8 cellular contexts compared by ENCODE assay signal in the genomic region with DNA sequence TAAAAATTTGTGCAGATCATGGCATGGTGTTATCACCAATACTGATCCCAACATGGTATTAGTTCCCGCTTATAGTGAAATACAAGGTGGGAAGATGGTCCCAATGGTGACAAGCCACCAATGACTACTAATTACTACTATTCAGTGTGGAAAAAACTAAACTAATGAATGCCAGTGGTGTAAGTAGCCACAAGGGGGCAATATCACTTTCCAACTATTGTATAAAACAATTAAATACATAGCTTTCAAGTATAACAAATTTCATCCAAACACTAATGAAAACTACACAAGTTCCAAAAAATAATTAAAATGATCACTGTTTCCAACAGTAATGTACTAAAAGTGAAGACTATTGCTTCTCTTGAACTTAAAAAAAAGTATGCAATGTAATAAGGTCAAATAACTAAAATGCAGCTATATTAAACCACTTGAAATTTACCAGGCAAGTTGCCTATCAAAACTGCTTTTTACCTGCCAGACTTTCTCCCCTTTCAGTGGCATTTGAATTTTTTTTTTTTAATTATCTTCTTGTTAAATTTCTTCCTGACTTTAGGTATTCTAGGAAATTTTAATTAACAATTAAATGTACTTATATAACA. TPM values are rescaled to one million over a fixed set of nuclear protein-coding genes. Genes with fewer than 3 reads are reported as not detected.
DNase-seq lines count a peak whose midpoint lies in the region; ATAC-seq and TF ChIP-seq lines count a peak whose summit lies in the region.

No MANE protein-coding gene starts in this region.

- ATAC-seq in DND-41 (ENCODE audit: insufficient read depth, low read depth) (peak; percentile 50; the same call in 2 of the 3 replicates), GM18868 (IDR thresholded peaks at IDR 0.05; ENCODE audit: unreplicated experiment) (no peak)

- TF ChIP-seq CTCF in DND-41 (IDR thresholded peaks at IDR 0.05; ENCODE audit: borderline replicate concordance, extremely low read depth, low read length, poor library complexity, severe bottlenecking) (peak; percentile 81), KMS-11 (conservative IDR thresholded peaks at IDR 0.05; ENCODE audit: low read depth, low read length) (peak; percentile 70), epithelial cell of proximal tubule (conservative IDR thresholded peaks at IDR 0.05; ENCODE audit: low read depth, low read length) (peak; percentile 76), osteoblast (IDR thresholded peaks at IDR 0.05; ENCODE audit: extremely low read depth, low read depth, low read length) (peak; percentile 75)

- DNase-seq in DND-41 (no peak), RKO (ENCODE audit: low spot score) (peak; percentile 60), epithelial cell of proximal tubule (ENCODE audit: low read depth) (no peak), osteoblast (ENCODE audit: insufficient read length, low spot score, missing footprints) (no peak), islet precursor cell (no peak), middle frontal gyrus (ENCODE audit: extremely low spot score, low spot score) (no peak)

- H3K9ac ChIP-seq in DND-41 (ENCODE audit: low read depth, low read length) (no peak overlapping the region), KMS-11 (no peak overlapping the region)

- H3K27me3 ChIP-seq in DND-41 (ENCODE audit: insufficient read depth, low read length, poor library complexity), result no peaks in the 10 kb centered on the region
- H3K27me3 ChIP-seq in KMS-11 (ENCODE audit: insufficient read depth, low read depth), result no peaks in the 10 kb centered on the region
- H3K27me3 ChIP-seq in osteoblast (ENCODE audit: insufficient read depth, low read length), result no peaks in the 10 kb centered on the region

- peaks cover 22% of the 10 kb centered on the region for H3K36me3 ChIP-seq in DND-41 (ENCODE audit: insufficient read depth, low read length)
- no peaks in the 10 kb centered on the region for H3K36me3 ChIP-seq in KMS-11 (ENCODE audit: insufficient read depth)
- H3K36me3 ChIP-seq in osteoblast (ENCODE audit: insufficient read depth, low read length), result peaks cover 30% of the 10 kb centered on the region

- no peaks in the 10 kb centered on the region for H3K4me1 ChIP-seq in DND-41 (ENCODE audit: insufficient read depth, low read length)
- peaks cover 7% of the 10 kb centered on the region for H3K4me1 ChIP-seq in KMS-11 (ENCODE audit: low read depth, poor library complexity, severe bottlenecking)
- no peaks in the 10 kb centered on the region for H3K4me1 ChIP-seq in osteoblast (ENCODE audit: insufficient read depth, low read length)

- no peak overlapping the region for H2AFZ ChIP-seq in DND-41 (ENCODE audit: low read depth, low read length)
- no peak overlapping the region for H2AFZ ChIP-seq in KMS-11 (ENCODE audit: low read depth)
- H2AFZ ChIP-seq in osteoblast (ENCODE audit: low read length), result no peak overlapping the region

- no peak overlapping the region for H3K27ac ChIP-seq in DND-41 (ENCODE audit: low read length)
- H3K27ac ChIP-seq in KMS-11, result no peak overlapping the region
- H3K27ac ChIP-seq in osteoblast (ENCODE audit: low read depth, low read length), result no peak overlapping the region

- no peak overlapping the region for H3K4me2 ChIP-seq in DND-41 (ENCODE audit: insufficient read depth, low read length)
- H3K4me2 ChIP-seq in KMS-11, result no peak overlapping the region
- H3K4me2 ChIP-seq in osteoblast (ENCODE audit: insufficient read depth, low read length), result no peak overlapping the region

- no peak overlapping the region for H3K4me3 ChIP-seq in DND-41 (ENCODE audit: low read depth in 1 of 2, low read length in 2 of 2)
- H3K4me3 ChIP-seq in KMS-11 (IDR thresholded peaks at IDR 0.05; ENCODE audit: insufficient read depth, low read depth, low read length), result no peak overlapping the region
- H3K4me3 ChIP-seq in epithelial cell of proximal tubule (ENCODE audit: low read depth, low read length), result no peak overlapping the region
- H3K4me3 ChIP-seq in osteoblast (ENCODE audit: insufficient read depth, low read length), result no peak overlapping the region

- H4K20me1 ChIP-seq in DND-41 (ENCODE audit: insufficient read depth, low read length) (no peaks in the 10 kb centered on the region), KMS-11 (ENCODE audit: insufficient read depth) (no peaks in the 10 kb centered on the region), osteoblast (ENCODE audit: insufficient read depth, low read length) (peaks cover 2% of the 10 kb centered on the region)

- H3K79me2 ChIP-seq in DND-41 (ENCODE audit: insufficient read depth, low read length), result no peaks in the 10 kb centered on the region
- no peaks in the 10 kb centered on the region for H3K79me2 ChIP-seq in KMS-11 (ENCODE audit: insufficient read depth, low read depth)
- H3K79me2 ChIP-seq in osteoblast (ENCODE audit: insufficient read depth, low read length), result peaks cover 24% of the 10 kb centered on the region

- no peaks in the 10 kb centered on the region for H3K9me3 ChIP-seq in DND-41 (ENCODE audit: insufficient read depth, low read length, severe bottlenecking)
- H3K9me3 ChIP-seq in osteoblast (ENCODE audit: low read depth, low read length), result no peaks in the 10 kb centered on the region

RNA-seq across cellular contexts. Expression of a gene that starts 58.0 kb away (rescaled TPM):
- total RNA-seq in epithelial cell of proximal tubule, result 5.9 and 12.7 TPM in 2 replicates
- 5.3 and 5.8 TPM in 2 replicates for total RNA-seq in osteoblast
